1 cellular context compared by ENCODE assay signal in the genomic region with DNA sequence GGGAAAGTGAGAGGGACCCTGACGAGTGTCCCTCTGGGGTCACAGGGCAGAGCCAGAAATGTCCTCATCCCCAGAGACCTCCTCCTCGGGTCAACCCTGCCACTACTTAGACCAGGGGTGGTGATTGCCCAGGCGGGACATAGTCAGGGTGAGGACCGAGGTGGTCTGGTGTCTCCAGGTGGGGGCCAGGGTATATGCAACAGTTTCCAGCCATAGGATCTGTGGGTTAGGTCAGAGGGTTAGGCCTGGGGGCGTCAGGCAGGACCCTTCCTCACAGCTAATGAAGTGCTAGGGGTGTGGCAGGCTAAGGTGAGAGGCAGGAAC.
TF ChIP-seq lines count a peak whose summit lies in the region.

No MANE protein-coding gene starts in this region.

TF ChIP-seq in GM23338, 12 proteins besides CTCF, POLR2A, EP300 and RAD21:
- TF ChIP-seq STAT1 (IDR thresholded peaks at IDR 0.05; ENCODE audit: unreplicated experiment) (no peak), EZH2phosphoT487 (IDR thresholded peaks at IDR 0.05; ENCODE audit: unreplicated experiment) (no peak), POLR2AphosphoS5 (IDR thresholded peaks at IDR 0.05; ENCODE audit: low read depth) (no peak), EZH2 (IDR thresholded peaks at IDR 0.05; ENCODE audit: low read depth, unreplicated experiment) (no peak), ZNF331 (CRISPR knock-in tag; IDR thresholded peaks at IDR 0.05; ENCODE audit: low read depth) (no peak), ZNF114 (CRISPR knock-in tag; IDR thresholded peaks at IDR 0.05) (no peak), JUNB (IDR thresholded peaks at IDR 0.05; ENCODE audit: unreplicated experiment) (no peak), NANOG (IDR thresholded peaks at IDR 0.05; ENCODE audit: borderline replicate concordance) (no peak), CREB1 (CRISPR knock-in tag; IDR thresholded peaks at IDR 0.05; ENCODE audit: low read depth) (no peak)
- TF ChIP-seq, protein P1, sequence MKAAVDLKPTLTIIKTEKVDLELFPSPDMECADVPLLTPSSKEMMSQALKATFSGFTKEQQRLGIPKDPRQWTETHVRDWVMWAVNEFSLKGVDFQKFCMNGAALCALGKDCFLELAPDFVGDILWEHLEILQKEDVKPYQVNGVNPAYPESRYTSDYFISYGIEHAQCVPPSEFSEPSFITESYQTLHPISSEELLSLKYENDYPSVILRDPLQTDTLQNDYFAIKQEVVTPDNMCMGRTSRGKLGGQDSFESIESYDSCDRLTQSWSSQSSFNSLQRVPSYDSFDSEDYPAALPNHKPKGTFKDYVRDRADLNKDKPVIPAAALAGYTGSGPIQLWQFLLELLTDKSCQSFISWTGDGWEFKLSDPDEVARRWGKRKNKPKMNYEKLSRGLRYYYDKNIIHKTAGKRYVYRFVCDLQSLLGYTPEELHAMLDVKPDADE (IDR thresholded peaks at IDR 0.05) = no peak
- TF ChIP-seq, protein P2, sequence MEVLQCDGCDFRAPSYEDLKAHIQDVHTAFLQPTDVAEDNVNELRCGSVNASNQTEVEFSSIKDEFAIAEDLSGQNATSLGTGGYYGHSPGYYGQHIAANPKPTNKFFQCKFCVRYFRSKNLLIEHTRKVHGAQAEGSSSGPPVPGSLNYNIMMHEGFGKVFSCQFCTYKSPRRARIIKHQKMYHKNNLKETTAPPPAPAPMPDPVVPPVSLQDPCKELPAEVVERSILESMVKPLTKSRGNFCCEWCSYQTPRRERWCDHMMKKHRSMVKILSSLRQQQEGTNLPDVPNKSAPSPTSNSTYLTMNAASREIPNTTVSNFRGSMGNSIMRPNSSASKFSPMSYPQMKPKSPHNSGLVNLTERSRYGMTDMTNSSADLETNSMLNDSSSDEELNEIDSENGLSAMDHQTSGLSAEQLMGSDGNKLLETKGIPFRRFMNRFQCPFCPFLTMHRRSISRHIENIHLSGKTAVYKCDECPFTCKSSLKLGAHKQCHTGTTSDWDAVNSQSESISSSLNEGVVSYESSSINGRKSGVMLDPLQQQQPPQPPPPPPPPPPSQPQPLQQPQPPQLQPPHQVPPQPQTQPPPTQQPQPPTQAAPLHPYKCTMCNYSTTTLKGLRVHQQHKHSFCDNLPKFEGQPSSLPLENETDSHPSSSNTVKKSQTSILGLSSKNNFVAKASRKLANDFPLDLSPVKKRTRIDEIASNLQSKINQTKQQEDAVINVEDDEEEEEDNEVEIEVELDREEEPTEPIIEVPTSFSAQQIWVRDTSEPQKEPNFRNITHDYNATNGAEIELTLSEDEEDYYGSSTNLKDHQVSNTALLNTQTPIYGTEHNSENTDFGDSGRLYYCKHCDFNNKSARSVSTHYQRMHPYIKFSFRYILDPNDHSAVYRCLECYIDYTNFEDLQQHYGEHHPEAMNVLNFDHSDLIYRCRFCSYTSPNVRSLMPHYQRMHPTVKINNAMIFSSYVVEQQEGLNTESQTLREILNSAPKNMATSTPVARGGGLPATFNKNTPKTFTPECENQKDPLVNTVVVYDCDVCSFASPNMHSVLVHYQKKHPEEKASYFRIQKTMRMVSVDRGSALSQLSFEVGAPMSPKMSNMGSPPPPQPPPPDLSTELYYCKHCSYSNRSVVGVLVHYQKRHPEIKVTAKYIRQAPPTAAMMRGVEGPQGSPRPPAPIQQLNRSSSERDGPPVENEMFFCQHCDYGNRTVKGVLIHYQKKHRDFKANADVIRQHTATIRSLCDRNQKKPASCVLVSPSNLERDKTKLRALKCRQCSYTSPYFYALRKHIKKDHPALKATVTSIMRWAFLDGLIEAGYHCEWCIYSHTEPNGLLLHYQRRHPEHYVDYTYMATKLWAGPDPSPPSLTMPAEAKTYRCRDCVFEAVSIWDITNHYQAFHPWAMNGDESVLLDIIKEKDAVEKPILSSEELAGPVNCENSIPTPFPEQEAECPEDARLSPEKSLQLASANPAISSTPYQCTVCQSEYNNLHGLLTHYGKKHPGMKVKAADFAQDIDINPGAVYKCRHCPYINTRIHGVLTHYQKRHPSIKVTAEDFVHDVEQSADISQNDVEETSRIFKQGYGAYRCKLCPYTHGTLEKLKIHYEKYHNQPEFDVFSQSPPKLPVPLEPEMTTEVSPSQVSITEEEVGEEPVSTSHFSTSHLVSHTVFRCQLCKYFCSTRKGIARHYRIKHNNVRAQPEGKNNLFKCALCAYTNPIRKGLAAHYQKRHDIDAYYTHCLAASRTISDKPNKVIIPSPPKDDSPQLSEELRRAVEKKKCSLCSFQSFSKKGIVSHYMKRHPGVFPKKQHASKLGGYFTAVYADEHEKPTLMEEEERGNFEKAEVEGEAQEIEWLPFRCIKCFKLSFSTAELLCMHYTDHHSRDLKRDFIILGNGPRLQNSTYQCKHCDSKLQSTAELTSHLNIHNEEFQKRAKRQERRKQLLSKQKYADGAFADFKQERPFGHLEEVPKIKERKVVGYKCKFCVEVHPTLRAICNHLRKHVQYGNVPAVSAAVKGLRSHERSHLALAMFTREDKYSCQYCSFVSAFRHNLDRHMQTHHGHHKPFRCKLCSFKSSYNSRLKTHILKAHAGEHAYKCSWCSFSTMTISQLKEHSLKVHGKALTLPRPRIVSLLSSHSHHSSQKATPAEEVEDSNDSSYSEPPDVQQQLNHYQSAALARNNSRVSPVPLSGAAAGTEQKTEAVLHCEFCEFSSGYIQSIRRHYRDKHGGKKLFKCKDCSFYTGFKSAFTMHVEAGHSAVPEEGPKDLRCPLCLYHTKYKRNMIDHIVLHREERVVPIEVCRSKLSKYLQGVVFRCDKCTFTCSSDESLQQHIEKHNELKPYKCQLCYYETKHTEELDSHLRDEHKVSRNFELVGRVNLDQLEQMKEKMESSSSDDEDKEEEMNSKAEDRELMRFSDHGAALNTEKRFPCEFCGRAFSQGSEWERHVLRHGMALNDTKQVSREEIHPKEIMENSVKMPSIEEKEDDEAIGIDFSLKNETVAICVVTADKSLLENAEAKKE (CRISPR knock-in tag; IDR thresholded peaks at IDR 0.05) = no peak
- TF ChIP-seq, protein P3, sequence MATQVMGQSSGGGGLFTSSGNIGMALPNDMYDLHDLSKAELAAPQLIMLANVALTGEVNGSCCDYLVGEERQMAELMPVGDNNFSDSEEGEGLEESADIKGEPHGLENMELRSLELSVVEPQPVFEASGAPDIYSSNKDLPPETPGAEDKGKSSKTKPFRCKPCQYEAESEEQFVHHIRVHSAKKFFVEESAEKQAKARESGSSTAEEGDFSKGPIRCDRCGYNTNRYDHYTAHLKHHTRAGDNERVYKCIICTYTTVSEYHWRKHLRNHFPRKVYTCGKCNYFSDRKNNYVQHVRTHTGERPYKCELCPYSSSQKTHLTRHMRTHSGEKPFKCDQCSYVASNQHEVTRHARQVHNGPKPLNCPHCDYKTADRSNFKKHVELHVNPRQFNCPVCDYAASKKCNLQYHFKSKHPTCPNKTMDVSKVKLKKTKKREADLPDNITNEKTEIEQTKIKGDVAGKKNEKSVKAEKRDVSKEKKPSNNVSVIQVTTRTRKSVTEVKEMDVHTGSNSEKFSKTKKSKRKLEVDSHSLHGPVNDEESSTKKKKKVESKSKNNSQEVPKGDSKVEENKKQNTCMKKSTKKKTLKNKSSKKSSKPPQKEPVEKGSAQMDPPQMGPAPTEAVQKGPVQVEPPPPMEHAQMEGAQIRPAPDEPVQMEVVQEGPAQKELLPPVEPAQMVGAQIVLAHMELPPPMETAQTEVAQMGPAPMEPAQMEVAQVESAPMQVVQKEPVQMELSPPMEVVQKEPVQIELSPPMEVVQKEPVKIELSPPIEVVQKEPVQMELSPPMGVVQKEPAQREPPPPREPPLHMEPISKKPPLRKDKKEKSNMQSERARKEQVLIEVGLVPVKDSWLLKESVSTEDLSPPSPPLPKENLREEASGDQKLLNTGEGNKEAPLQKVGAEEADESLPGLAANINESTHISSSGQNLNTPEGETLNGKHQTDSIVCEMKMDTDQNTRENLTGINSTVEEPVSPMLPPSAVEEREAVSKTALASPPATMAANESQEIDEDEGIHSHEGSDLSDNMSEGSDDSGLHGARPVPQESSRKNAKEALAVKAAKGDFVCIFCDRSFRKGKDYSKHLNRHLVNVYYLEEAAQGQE (IDR thresholded peaks at IDR 0.05; ENCODE audit: unreplicated experiment) = no peak
